2 cellular contexts compared by ENCODE assay signal in genomic region chr1:167876597-167877175, GRCh38.
TF ChIP-seq lines count a peak whose summit lies in the region.

No MANE protein-coding gene starts in this region.

TF ChIP-seq in liver, 16 proteins besides CTCF, POLR2A, EP300 and RAD21:
- TF ChIP-seq ZBTB33 (IDR thresholded peaks at IDR 0.05) = peak; percentile 81
- TF ChIP-seq SP1 (IDR thresholded peaks at IDR 0.05) = peak; percentile 80
- peak; percentile 33 for TF ChIP-seq REST (IDR thresholded peaks at IDR 0.05)
- TF ChIP-seq FOXA2 (IDR thresholded peaks at IDR 0.05) = peak; percentile 85
- no peak for TF ChIP-seq NR2F2 (IDR thresholded peaks at IDR 0.05)
- no peak for TF ChIP-seq TAF1 (conservative IDR thresholded peaks at IDR 0.05)
- TF ChIP-seq ATF3 (IDR thresholded peaks at IDR 0.05) = no peak
- peak in 1 of 2 donors; percentile 24 for TF ChIP-seq EGR1 (IDR thresholded peaks at IDR 0.05; ENCODE audit: low read depth in 2 of 2)
- TF ChIP-seq HNF4G (IDR thresholded peaks at IDR 0.05) = peak; percentile 56
- peak; percentile 80 for TF ChIP-seq MAX (IDR thresholded peaks at IDR 0.05)
- TF ChIP-seq JUND (IDR thresholded peaks at IDR 0.05) = peak; percentile 74 to 76
- TF ChIP-seq GABPA (IDR thresholded peaks at IDR 0.05 in 1 of 2, conservative IDR thresholded peaks at IDR 0.05 in 1 of 2) = no peak
- peak; percentile 68 for TF ChIP-seq FOXA1 (IDR thresholded peaks at IDR 0.05)
- TF ChIP-seq RXRA (IDR thresholded peaks at IDR 0.05) = peak; percentile 83 to 94
- TF ChIP-seq YY1 (IDR thresholded peaks at IDR 0.05) = peak; percentile 93
- peak; percentile 92 for TF ChIP-seq HNF4A (conservative IDR thresholded peaks at IDR 0.05)

TF ChIP-seq in HepG2, 621 proteins besides CTCF, POLR2A, EP300 and RAD21:
- TF ChIP-seq NFIB (CRISPR knock-in tag; IDR thresholded peaks at IDR 0.05; ENCODE audit: borderline replicate concordance) (no peak), ZBTB21 (CRISPR knock-in tag; IDR thresholded peaks at IDR 0.05) (no peak), ZNF782 (CRISPR knock-in tag; IDR thresholded peaks at IDR 0.05; ENCODE audit: borderline replicate concordance) (no peak)
